9 cellular contexts compared by ENCODE assay signal in the genomic region with DNA sequence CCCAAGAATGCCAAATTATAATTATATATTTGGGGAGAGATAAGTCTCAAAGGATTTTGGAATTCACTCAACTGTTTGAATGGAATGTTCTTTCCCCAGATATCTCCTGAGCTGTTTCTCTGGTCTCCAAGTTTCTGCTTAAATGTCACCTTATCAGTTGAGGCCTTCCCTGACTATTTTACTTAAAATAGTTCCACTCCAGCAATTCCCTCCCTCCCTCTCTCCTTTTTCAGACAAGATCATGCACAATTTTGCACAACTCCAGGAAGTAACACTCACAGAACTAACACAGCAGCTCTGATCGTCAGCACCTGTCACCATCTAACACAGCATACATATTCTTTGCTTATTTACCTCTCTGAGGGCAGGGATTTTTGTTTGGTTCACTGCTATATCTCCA. TPM values are rescaled to one million over a fixed set of nuclear protein-coding genes. Genes with fewer than 3 reads are reported as not detected.
DNase-seq lines count a peak whose midpoint lies in the region; ATAC-seq and TF ChIP-seq lines count a peak whose summit lies in the region.
"Had no signal": no experiment of that assay in that cellular context is flagged by ENCODE, and none has a peak within 500 bp of the region (broad histone marks: within the 10 kb centered on the region; RNA-seq: fewer than 3 reads in every experiment).

No MANE protein-coding gene starts in this region.

- H3K4me3 Mint-ChIP-seq in activated T-cell treated with anti-CD3 and anti-CD28 coated beads, Interleukin-2, amount 50 U/mL, for 24 hours, result peak overlapping the region; percentile 61
- peak overlapping the region; percentile 86 for H3K4me3 Mint-ChIP-seq in T-helper 2 cell treated with Interferon-gamma antibody and Interleukin-4, amounts not matched to agents 5 μg/mL and 100 μg/mL, for 36 hours
- no peak overlapping the region for H3K4me3 Mint-ChIP-seq in type B pancreatic cell

- H3K27me3 Mint-ChIP-seq in activated T-cell treated with anti-CD3 and anti-CD28 coated beads, Interleukin-2, amount 50 U/mL, for 24 hours, result no peaks in the 10 kb centered on the region
- no peaks in the 10 kb centered on the region for H3K27me3 Mint-ChIP-seq in T-helper 2 cell treated with Interferon-gamma antibody and Interleukin-4, amounts not matched to agents 5 μg/mL and 100 μg/mL, for 36 hours (ENCODE audit: low read depth)
- no peaks in the 10 kb centered on the region for H3K27me3 Mint-ChIP-seq in type B pancreatic cell

- TF ChIP-seq CTCF in left ventricle myocardium inferior (IDR thresholded peaks at IDR 0.05; ENCODE audit: borderline replicate concordance) (no peak), suprapubic skin (IDR thresholded peaks at IDR 0.05) (no peak), GM10248 (IDR thresholded peaks at IDR 0.05; ENCODE audit: control extremely low read depth, extremely low read depth, low read depth, missing control alignments) (no peak), type B pancreatic cell (conservative IDR thresholded peaks at IDR 0.05) (no peak)

- ATAC-seq in HG02759 (IDR thresholded peaks at IDR 0.05; ENCODE audit: unreplicated experiment), result no peak

- TF ChIP-seq EP300 in suprapubic skin (IDR thresholded peaks at IDR 0.05), result no peak

- WGBS in suprapubic skin, result 0% methylated on average over 1 of the region's 1 CpG

- H3K4me3 ChIP-seq in left ventricle myocardium inferior, result peak overlapping the region; percentile 26
- H3K4me3 ChIP-seq in suprapubic skin, result no peak overlapping the region

- CTCF ChIA-PET in GM10248 (lab: Yijun Ruan, JAX), result interaction anchor here (1.2 to 3.6 kb wide), 8 partner anchors 9 to 751 kb away, joined by 3 to 13 read pairs (median 6); no protein-coding TSS in a partner anchor

- H3K27ac ChIP-seq in left ventricle myocardium inferior (replicated peaks) (peak overlapping the region; percentile 72), suprapubic skin (peak overlapping the region; percentile 52)

- H3K27me3 ChIP-seq in left ventricle myocardium inferior (ENCODE audit: low read depth), result no peaks in the 10 kb centered on the region
- H3K27me3 ChIP-seq in suprapubic skin, result no peaks in the 10 kb centered on the region

- H3K36me3 ChIP-seq in left ventricle myocardium inferior (no peaks in the 10 kb centered on the region), suprapubic skin (no peaks in the 10 kb centered on the region)

- no peaks in the 10 kb centered on the region for H3K9me3 Mint-ChIP-seq in activated T-cell treated with anti-CD3 and anti-CD28 coated beads, Interleukin-2, amount 50 U/mL, for 24 hours
- H3K9me3 Mint-ChIP-seq in T-helper 2 cell treated with Interferon-gamma antibody and Interleukin-4, amounts not matched to agents 5 μg/mL and 100 μg/mL, for 36 hours, result no peaks in the 10 kb centered on the region
- peaks cover 5% of the 10 kb centered on the region for H3K9me3 Mint-ChIP-seq in type B pancreatic cell

- H3K9me3 ChIP-seq in left ventricle myocardium inferior (replicated peaks), result no peaks in the 10 kb centered on the region
- no peaks in the 10 kb centered on the region for H3K9me3 ChIP-seq in suprapubic skin

- no peak for DNase-seq in activated T-cell treated with anti-CD3 and anti-CD28 coated beads, Interleukin-2, amount 50 U/mL, for 24 hours
- no peak for DNase-seq in activated T-cell treated with anti-CD3 and anti-CD28 coated beads, Interleukin-2, amount 50 U/mL, for 1 hour
- no peak for DNase-seq in T-helper 2 cell treated with Interferon-gamma antibody and Interleukin-4, amounts not matched to agents 5 μg/mL and 100 μg/mL, for 36 hours (ENCODE audit: low spot score)
- DNase-seq in left ventricle myocardium inferior, result no peak
- DNase-seq in suprapubic skin (ENCODE audit: low spot score in 2 of 2), result no peak
- no peak for DNase-seq in GM10248 (ENCODE audit: extremely low spot score)
- DNase-seq in type B pancreatic cell (ENCODE audit: extremely low spot score, unreplicated experiment), result no peak
- DNase-seq: Karpas-422 had no signal

- intact Hi-C loops in left ventricle myocardium inferior (cut with micrococcal nuclease), result loop anchor here (10.0 kb wide), 1 partner anchor 748 kb away; no protein-coding TSS in a partner anchor

- H3K27ac Mint-ChIP-seq in activated T-cell treated with anti-CD3 and anti-CD28 coated beads, Interleukin-2, amount 50 U/mL, for 24 hours, result peak overlapping the region; percentile 99
- peak overlapping the region; percentile 96 for H3K27ac Mint-ChIP-seq in T-helper 2 cell treated with Interferon-gamma antibody and Interleukin-4, amounts not matched to agents 5 μg/mL and 100 μg/mL, for 36 hours
- no peak overlapping the region for H3K27ac Mint-ChIP-seq in type B pancreatic cell

- peaks cover 79% of the 10 kb centered on the region for H3K4me1 ChIP-seq in left ventricle myocardium inferior
- H3K4me1 ChIP-seq in suprapubic skin, result peaks cover 76% of the 10 kb centered on the region

- POLR2A ChIA-PET in GM10248 (lab: Yijun Ruan, JAX), result interaction anchor here (0.9 to 9.0 kb wide), 3 partner anchors 9 to 274 kb away, joined by 3 to 127 read pairs (median 7); a partner anchor contains a TSS

- peaks cover 97% of the 10 kb centered on the region for H3K4me1 Mint-ChIP-seq in activated T-cell treated with anti-CD3 and anti-CD28 coated beads, Interleukin-2, amount 50 U/mL, for 24 hours (ENCODE audit: low read depth)
- H3K4me1 Mint-ChIP-seq in T-helper 2 cell treated with Interferon-gamma antibody and Interleukin-4, amounts not matched to agents 5 μg/mL and 100 μg/mL, for 36 hours (ENCODE audit: low read depth), result peaks cover 74% of the 10 kb centered on the region
- H3K4me1 Mint-ChIP-seq in type B pancreatic cell (ENCODE audit: unreplicated experiment), result peaks cover 61% of the 10 kb centered on the region

- H3K36me3 Mint-ChIP-seq in activated T-cell treated with anti-CD3 and anti-CD28 coated beads, Interleukin-2, amount 50 U/mL, for 24 hours (ENCODE audit: low read depth), result peaks cover 65% of the 10 kb centered on the region
- peaks cover 42% of the 10 kb centered on the region for H3K36me3 Mint-ChIP-seq in T-helper 2 cell treated with Interferon-gamma antibody and Interleukin-4, amounts not matched to agents 5 μg/mL and 100 μg/mL, for 36 hours (ENCODE audit: low read depth)
- H3K36me3 Mint-ChIP-seq in type B pancreatic cell, result peaks cover 31% of the 10 kb centered on the region

- TF ChIP-seq POLR2A in suprapubic skin (IDR thresholded peaks at IDR 0.05), result no peak

RNA-seq across cellular contexts. Expression of a gene that starts 12.5 kb away (rescaled TPM):
- total RNA-seq in left ventricle myocardium inferior (79.4 TPM), suprapubic skin (100 to 1,000 TPM; 103 to 178 (median 156) TPM), type B pancreatic cell (ENCODE audit: low replicate concordance) (111 and 116 TPM in 2 replicates)
